8 cellular contexts compared by ENCODE assay signal in genomic region chr3:61936344-61936937, GRCh38.
A peak's percentile ranks its signal among the peaks of the same experiment; 100 is the strongest.
DNase-seq lines count a peak whose midpoint lies in the region; ATAC-seq and TF ChIP-seq lines count a peak whose summit lies in the region.

No MANE protein-coding gene starts in this region.

- DNase-seq in heart right ventricle (no peak), Right ventricle myocardium inferior (ENCODE audit: missing footprints) (no peak), IMR-90 (peak; percentile 15), mammary epithelial cell (no peak), sciatic nerve (ENCODE audit: low spot score) (no peak), COR-L47 (lab: John Stamatoyannopoulos, UW) (no peak), epidermal melanocyte (ENCODE audit: insufficient read length, low spot score) (no peak)

- no peak overlapping the region for H3K27ac ChIP-seq in heart right ventricle
- H3K27ac ChIP-seq in IMR-90 (ENCODE audit: insufficient read depth, low read length): no peak overlapping the region
- no peak overlapping the region for H3K27ac ChIP-seq in mammary epithelial cell (ENCODE audit: insufficient read depth, low read depth, low read length)

- 0 out of 2 replicates have a peak, but pooled peaks cover 2% of the 10 kb centered on the region for H3K9me1 ChIP-seq in IMR-90 (ENCODE audit: insufficient read depth, low read length)

- H4K8ac ChIP-seq in IMR-90 (ENCODE audit: low read depth in 2 of 2, low read length in 2 of 2): no peak overlapping the region

- TF ChIP-seq CTCF in heart right ventricle (IDR thresholded peaks at IDR 0.05) (peak; percentile 5 to 54 (median 42)), IMR-90 (conservative IDR thresholded peaks at IDR 0.05; ENCODE audit: low read depth, low read length) (peak; percentile 46), mammary epithelial cell (conservative IDR thresholded peaks at IDR 0.05 in 1 of 2, IDR thresholded peaks at IDR 0.05 in 1 of 2; ENCODE audit: extremely low read depth in 1 of 2, insufficient read depth in 1 of 2, low read depth in 1 of 2, low read length in 2 of 2) (peak; percentile 69 to 71)

- in situ Hi-C loops in IMR-90 (cut with MboI; ENCODE audit: low sequenced_read_pairs) (no loop called here), mammary epithelial cell (cut with MboI; ENCODE audit: low sequenced_read_pairs in 2 of 2) (no loop called here)

- H2AFZ ChIP-seq in IMR-90 (replicated peaks; ENCODE audit: low read length, poor library complexity) (no peak overlapping the region), mammary epithelial cell (ENCODE audit: low read depth, low read length) (no peak overlapping the region)

- peaks cover 0 to 8% (median 0%) of the 10 kb centered on the region in 11 donors for H3K9me3 ChIP-seq in heart right ventricle
- H3K9me3 ChIP-seq in IMR-90 (ENCODE audit: control insufficient read depth, insufficient read depth, low read length): no peaks in the 10 kb centered on the region
- no peaks in the 10 kb centered on the region for H3K9me3 ChIP-seq in mammary epithelial cell (replicated peaks; ENCODE audit: insufficient read depth, low read length)

- 70 to 75% methylated on average over 6 of the region's 6 CpGs for WGBS in heart right ventricle, 2 donors
- WGBS in IMR-90 (ENCODE audit: extremely low coverage in 2 of 2, insufficient read length in 1 of 2), 2 experiments: no CpG with 5 or more reads among the region's 6 CpGs
- 85% methylated on average over 6 of the region's 6 CpGs for WGBS in mammary epithelial cell (ENCODE audit: low coverage, missing lambda C conversion rate)

- H2AK5ac ChIP-seq in IMR-90 (ENCODE audit: low read depth, low read length): no peak overlapping the region

- CTCF ChIA-PET in IMR-90 (lab: Yijun Ruan, JAX): interaction anchor here (0.6 to 1.3 kb wide), 8 partner anchors 9 to 188 kb away, joined by 3 to 6 read pairs (median 4); no protein-coding TSS in a partner anchor
- CTCF ChIA-PET in mammary epithelial cell (lab: Charles Lee; ENCODE audit: low non-redundant PET): interaction anchor here (0.6 to 1.2 kb wide), 6 partner anchors 9 to 252 kb away, joined by 3 to 6 read pairs (median 4); no protein-coding TSS in a partner anchor

- POLR2A ChIA-PET in IMR-90 (lab: Charles Lee; ENCODE audit: unreplicated experiment): no interaction called here

- no peak overlapping the region for H2BK15ac ChIP-seq in IMR-90 (ENCODE audit: low read depth, low read length)

- no peak overlapping the region for H3K4me3 ChIP-seq in heart right ventricle
- H3K4me3 ChIP-seq in IMR-90 (ENCODE audit: insufficient read depth, low read depth, low read length): no peak overlapping the region
- no peak overlapping the region for H3K4me3 ChIP-seq in mammary epithelial cell (replicated peaks in 1 of 3; ENCODE audit: insufficient read depth in 1 of 3, low read depth in 2 of 3, low read length in 3 of 3)

- no peak overlapping the region for H2AK9ac ChIP-seq in IMR-90 (replicated peaks; ENCODE audit: low read depth, low read length, poor library complexity)

- no peaks in the 10 kb centered on the region for H3K27me3 ChIP-seq in heart right ventricle
- H3K27me3 ChIP-seq in IMR-90 (ENCODE audit: control insufficient read depth, insufficient read depth, low read length): no peaks in the 10 kb centered on the region
- H3K27me3 ChIP-seq in mammary epithelial cell (ENCODE audit: insufficient read depth, low read length): no peaks in the 10 kb centered on the region

- intact Hi-C loops in heart right ventricle (cut with DNase I) (loop anchor here in 4 of 10 donors (5.0 to 10.0 kb wide), 4 partner anchors 69 to 372 kb away; partner anchors contain the start of gene PTPRG (in 1 of the 4)), Right ventricle myocardium inferior (cut with DNase I) (no loop called here), IMR-90 (cut with micrococcal nuclease) (loop anchor here (5.0 kb wide), 1 partner anchor 374 kb away; the partner anchor contains the start of gene PTPRG), mammary epithelial cell (cut with micrococcal nuclease) (loop anchor here (2.0 to 5.0 kb wide), 2 partner anchors 78 to 374 kb away; partner anchors contain the start of gene PTPRG), sciatic nerve (cut with DNase I) (no loop called here)

- H3K14ac ChIP-seq in IMR-90 (replicated peaks; ENCODE audit: low read depth, low read length): no peak overlapping the region

- H3K4ac ChIP-seq in IMR-90 (ENCODE audit: low read depth, low read length): no peak overlapping the region

- H3K23ac ChIP-seq in IMR-90 (ENCODE audit: low read depth, low read length): no peak overlapping the region

- dilution Hi-C loops in IMR-90 (cut with HindIII; ENCODE audit: low sequenced_read_pairs, unreplicated experiment) (no loop called here), mammary epithelial cell (cut with HindIII; ENCODE audit: low sequenced_read_pairs) (no loop called here)

- H2BK20ac ChIP-seq in IMR-90 (ENCODE audit: low read depth, low read length): no peak overlapping the region

- no peak overlapping the region for H3K18ac ChIP-seq in IMR-90 (ENCODE audit: low read depth, low read length)

- 0 out of 2 replicates have a peak, but pooled peaks cover 4% of the 10 kb centered on the region for H4K20me1 ChIP-seq in IMR-90 (ENCODE audit: insufficient read depth, low read length)
- H4K20me1 ChIP-seq in mammary epithelial cell (ENCODE audit: insufficient read depth, low read length): no peaks in the 10 kb centered on the region

- H3K79me2 ChIP-seq in mammary epithelial cell (ENCODE audit: insufficient read depth, low read length): no peaks in the 10 kb centered on the region

- H3K4me2 ChIP-seq in IMR-90 (ENCODE audit: low read depth, low read length): no peak overlapping the region
- no peak overlapping the region for H3K4me2 ChIP-seq in mammary epithelial cell (ENCODE audit: insufficient read depth, low read depth, low read length)

- BruUV-seq in IMR-90 (replicated peaks; lab: Mats Ljungman, UMichigan) (no TSS peak), mammary epithelial cell (replicated peaks; lab: Mats Ljungman, UMichigan) (no TSS peak)

- H2BK5ac ChIP-seq in IMR-90 (ENCODE audit: low read depth, low read length, poor library complexity, severe bottlenecking): no peak overlapping the region

- H3K4me1 ChIP-seq in heart right ventricle: peaks cover 0 to 31% (median 4%) of the 10 kb centered on the region in 9 donors
- H3K4me1 ChIP-seq in IMR-90 (ENCODE audit: control insufficient read depth, insufficient read depth, low read length): no peaks in the 10 kb centered on the region
- no peaks in the 10 kb centered on the region for H3K4me1 ChIP-seq in mammary epithelial cell (ENCODE audit: insufficient read depth, low read length)

- no peak overlapping the region for H2BK120ac ChIP-seq in IMR-90 (ENCODE audit: low read depth, low read length)

- no peak overlapping the region for H3K56ac ChIP-seq in IMR-90 (ENCODE audit: extremely low read depth, insufficient read depth, low read length)

- peak in 2 of 8 donors; percentile 24 to 38 for ATAC-seq in heart right ventricle
- ATAC-seq in Right ventricle myocardium inferior: no peak
- peak; percentile 63; the same call in 1 of the 2 replicates for ATAC-seq in IMR-90 (ENCODE audit: low read depth)
- ATAC-seq in sciatic nerve: peak; percentile 17
- no peak for ATAC-seq in GM19035 (IDR thresholded peaks at IDR 0.05; ENCODE audit: unreplicated experiment)

- H4K91ac ChIP-seq in IMR-90 (ENCODE audit: insufficient read depth, low read depth, low read length): no peak overlapping the region

- H4K5ac ChIP-seq in IMR-90 (ENCODE audit: low read depth, low read length): no peak overlapping the region

- H3K36me3 ChIP-seq in heart right ventricle (no peaks in the 10 kb centered on the region), IMR-90 (ENCODE audit: control insufficient read depth, insufficient read depth, low read length) (no peaks in the 10 kb centered on the region), mammary epithelial cell (ENCODE audit: insufficient read depth, low read length) (no peaks in the 10 kb centered on the region)

- no peak for TF ChIP-seq POLR2A in IMR-90 (IDR thresholded peaks at IDR 0.05; ENCODE audit: low read depth, low read length)

- peak; percentile 41 for TF ChIP-seq RAD21 in IMR-90 (IDR thresholded peaks at IDR 0.05; ENCODE audit: low read length)

- H3K79me1 ChIP-seq in IMR-90 (ENCODE audit: low read depth in 1 of 2, low read length in 2 of 2): peaks cover 16 to 30% of the 10 kb centered on the region in 2 experiments; a peak in 3 of 4 replicates

- H3K9ac ChIP-seq in IMR-90 (ENCODE audit: low read depth, low read length): no peak overlapping the region
- no peak overlapping the region for H3K9ac ChIP-seq in mammary epithelial cell (ENCODE audit: insufficient read depth, low read length)

TF ChIP-seq in IMR-90, 13 proteins besides CTCF, POLR2A, EP300 and RAD21:
- TF ChIP-seq SMC3 (IDR thresholded peaks at IDR 0.05; ENCODE audit: low read depth, low read length): peak; percentile 52
- TF ChIP-seq FOS (IDR thresholded peaks at IDR 0.05; ENCODE audit: low read depth, low read length): no peak

Comparison
In these comparisons a context has a peak if more than half of its experiments do, and no peak if none do; other contexts are left out.
1. ATAC-seq: peak in IMR-90 (single experiment) and sciatic nerve (single experiment); none in Right ventricle myocardium inferior (single experiment) and GM19035 (single experiment).
2. intact Hi-C loops: an anchor here in IMR-90 (5.0 kb wide) and mammary epithelial cell (2.0 to 5.0 kb wide); none called in Right ventricle myocardium inferior and sciatic nerve.
3. Peak in every context shown above with its lines, with median percentiles within 50 percentile points of each other: CTCF ChIP-seq.